In genomic region chr1:22176258-22176657, GRCh38 we compare ENCODE assay signal across 12 cellular contexts. TPM values are rescaled to one million over a fixed set of nuclear protein-coding genes. Genes with fewer than 3 reads are reported as not detected.
DNase-seq lines count a peak whose midpoint lies in the region; ATAC-seq and TF ChIP-seq lines count a peak whose summit lies in the region.
"Had no signal": no experiment of that assay in that cellular context is flagged by ENCODE, and none has a peak within 500 bp of the region (broad histone marks: within the 10 kb centered on the region; RNA-seq: fewer than 3 reads in every experiment).

No MANE protein-coding gene starts in this region.

- no peak overlapping the region for H3K27ac Mint-ChIP-seq in activated naive CD8-positive, alpha-beta T cell treated with anti-CD3 and anti-CD28 coated beads for 36 hours

- no peak overlapping the region for H3K4me3 ChIP-seq in PC-3 (ENCODE audit: low read length)

- H3K27me3 ChIP-seq in PC-3 (ENCODE audit: low read length) = no peaks in the 10 kb centered on the region

- no peak overlapping the region for H3K9ac ChIP-seq in PC-3 (ENCODE audit: low read length)
- H3K9ac ChIP-seq: parathyroid adenoma had no signal

- H3K4me2 ChIP-seq in PC-3 (ENCODE audit: low read length) = no peak overlapping the region

- no peaks in the 10 kb centered on the region for H3K9me3 ChIP-seq in PC-3 (ENCODE audit: low read length)
- H3K9me3 ChIP-seq: Caco-2 had no signal

- no peaks in the 10 kb centered on the region for H3K79me2 ChIP-seq in PC-3 (ENCODE audit: low read length)
- H3K79me2 ChIP-seq: parathyroid adenoma had no signal

- H2AFZ ChIP-seq in PC-3 (ENCODE audit: low read length) = no peak overlapping the region
- H2AFZ ChIP-seq: parathyroid adenoma had no signal

- intact Hi-C loops in PC-3 (cut with micrococcal nuclease) = no loop called here

- no peaks in the 10 kb centered on the region for H3F3A ChIP-seq in PC-3 (ENCODE audit: low read length, unreplicated experiment)

- H3K36me3 Mint-ChIP-seq in activated naive CD8-positive, alpha-beta T cell treated with anti-CD3 and anti-CD28 coated beads for 36 hours = no peaks in the 10 kb centered on the region

- H3K9me2 ChIP-seq in PC-3 (replicated peaks; ENCODE audit: low read length) = no peaks in the 10 kb centered on the region

- no peaks in the 10 kb centered on the region for H3K9me3 Mint-ChIP-seq in activated naive CD8-positive, alpha-beta T cell treated with anti-CD3 and anti-CD28 coated beads for 36 hours

- peaks cover 21% of the 10 kb centered on the region for H3K4me1 Mint-ChIP-seq in activated naive CD8-positive, alpha-beta T cell treated with anti-CD3 and anti-CD28 coated beads for 36 hours

- CTCF ChIA-PET in GM10248 (lab: Yijun Ruan, JAX) = no interaction called here
- CTCF ChIA-PET in PC-3 (lab: Charles Lee) = no interaction called here

- H3K27ac ChIP-seq in PC-3 (ENCODE audit: low read length) = no peak overlapping the region
- H3K27ac ChIP-seq: parathyroid adenoma had no signal

- DNase-seq in GM10248 (ENCODE audit: extremely low spot score) (peak; percentile 85), PC-3 (no peak), GM03348 (ENCODE audit: low spot score) (no peak), NCI-H524 treated with DMSO at 0.1 percent for 48 hours (lab: John Stamatoyannopoulos, UW) (no peak)
- DNase-seq in activated naive CD8-positive, alpha-beta T cell treated with anti-CD3 and anti-CD28 coated beads for 36 hours = peak; percentile 46
- no peak for DNase-seq in central memory CD4-positive, alpha-beta T cell
- DNase-seq: Caco-2, islet precursor cell had no signal

- no peaks in the 10 kb centered on the region for H3K36me3 ChIP-seq in PC-3 (ENCODE audit: low read depth, low read length)

- ATAC-seq in GM19372 (IDR thresholded peaks at IDR 0.05; ENCODE audit: low read depth, unreplicated experiment) = peak; percentile 74
- ATAC-seq in HG03521 (IDR thresholded peaks at IDR 0.05; ENCODE audit: unreplicated experiment) = peak; percentile 45
- no peak for ATAC-seq in PC-3

- H3K27me3 Mint-ChIP-seq in activated naive CD8-positive, alpha-beta T cell treated with anti-CD3 and anti-CD28 coated beads for 36 hours = peaks cover 6% of the 10 kb centered on the region

- POLR2A ChIA-PET in GM10248 (lab: Yijun Ruan, JAX) = no interaction called here
- POLR2A ChIA-PET in PC-3 (lab: Charles Lee; ENCODE audit: unreplicated experiment) = no interaction called here

- no peak overlapping the region for H3K4me3 Mint-ChIP-seq in activated naive CD8-positive, alpha-beta T cell treated with anti-CD3 and anti-CD28 coated beads for 36 hours

- BruUV-seq in PC-3 (replicated peaks; lab: Mats Ljungman, UMichigan) = no TSS peak

- H3K4me1 ChIP-seq in PC-3 (ENCODE audit: insufficient read depth, low read length) = peaks cover 7% of the 10 kb centered on the region; the same call in 1 of the 2 replicates
- H3K4me1 ChIP-seq: Caco-2, parathyroid adenoma had no signal

- H4K20me1 ChIP-seq in PC-3 (ENCODE audit: low read length) = no peaks in the 10 kb centered on the region

- TF ChIP-seq CTCF in GM10248 (IDR thresholded peaks at IDR 0.05; ENCODE audit: control extremely low read depth, extremely low read depth, low read depth, missing control alignments) (no peak), PC-3 (conservative IDR thresholded peaks at IDR 0.05; ENCODE audit: low read depth, low read length) (no peak)

RNA-seq across cellular contexts. Expression of gene WNT4, which starts 33.4 kb away (rescaled TPM):
- total RNA-seq in activated naive CD8-positive, alpha-beta T cell treated with anti-CD3 and anti-CD28 coated beads for 36 hours = not detected
- total RNA-seq in PC-3 (2014; rRNA removed) = 0.51 and 1.4 TPM in 2 replicates
- total RNA-seq: RPMI7951 had no signal

Comparison
In these comparisons a context has a peak if more than half of its experiments do, and no peak if none do; other contexts are left out.
1. DNase-seq: peak in GM10248 (single experiment) and activated naive CD8-positive, alpha-beta T cell treated with anti-CD3 and anti-CD28 coated beads for 36 hours (single experiment); none in PC-3 (single experiment), GM03348 (single experiment), central memory CD4-positive, alpha-beta T cell (single experiment) and NCI-H524 treated with DMSO at 0.1 percent for 48 hours (single experiment).